1 cellular context compared by ENCODE assay signal in the genomic region with DNA sequence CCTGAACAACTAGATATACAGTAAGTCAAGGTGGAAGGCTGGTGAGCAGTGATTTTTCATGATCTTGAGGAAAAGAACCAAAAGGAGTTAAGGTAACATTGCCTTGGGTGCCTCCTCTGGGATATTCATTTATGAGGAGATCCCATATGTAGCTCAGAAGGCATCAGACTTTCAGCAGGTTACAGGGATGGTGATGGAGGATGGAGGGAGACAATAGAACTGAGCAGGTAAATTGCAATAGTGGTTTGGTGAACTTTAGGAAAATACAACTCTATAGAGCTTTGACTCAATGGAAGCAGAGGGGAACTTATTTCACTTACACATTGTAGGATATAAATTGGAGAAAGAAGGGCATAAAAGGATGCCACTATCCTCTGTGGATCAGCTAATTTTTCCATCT.
TF ChIP-seq lines count a peak whose summit lies in the region.

No MANE protein-coding gene starts in this region.

TF ChIP-seq in H1, 55 proteins besides CTCF, POLR2A, EP300 and RAD21:
- TF ChIP-seq GABPA (IDR thresholded peaks at IDR 0.05; ENCODE audit: borderline replicate concordance, insufficient read depth, low read length) = no peak
- TF ChIP-seq POU5F1 (IDR thresholded peaks at IDR 0.05; ENCODE audit: low read depth, low read length) = no peak
- no peak for TF ChIP-seq RBBP5 (IDR thresholded peaks at IDR 0.05; ENCODE audit: borderline replicate concordance, low read depth, low read length)
- no peak for TF ChIP-seq NRF1 (IDR thresholded peaks at IDR 0.05; ENCODE audit: low read depth, low read length)
- TF ChIP-seq, protein P1, sequence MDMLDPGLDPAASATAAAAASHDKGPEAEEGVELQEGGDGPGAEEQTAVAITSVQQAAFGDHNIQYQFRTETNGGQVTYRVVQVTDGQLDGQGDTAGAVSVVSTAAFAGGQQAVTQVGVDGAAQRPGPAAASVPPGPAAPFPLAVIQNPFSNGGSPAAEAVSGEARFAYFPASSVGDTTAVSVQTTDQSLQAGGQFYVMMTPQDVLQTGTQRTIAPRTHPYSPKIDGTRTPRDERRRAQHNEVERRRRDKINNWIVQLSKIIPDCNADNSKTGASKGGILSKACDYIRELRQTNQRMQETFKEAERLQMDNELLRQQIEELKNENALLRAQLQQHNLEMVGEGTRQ (IDR thresholded peaks at IDR 0.05; ENCODE audit: low read length) = no peak
- no peak for TF ChIP-seq CREB1 (IDR thresholded peaks at IDR 0.05)
- no peak for TF ChIP-seq KDM4A (IDR thresholded peaks at IDR 0.05; ENCODE audit: low read depth, low read length, severe bottlenecking)
- TF ChIP-seq CHD1 (IDR thresholded peaks at IDR 0.05; ENCODE audit: low read depth, low read length) = no peak
- no peak for TF ChIP-seq FOSL1 (IDR thresholded peaks at IDR 0.05; ENCODE audit: insufficient read depth, low read depth, low read length)
TF ChIP-seq in H1: peak in this region for 0.
